In genomic region chr5:169416583-169417196, GRCh38 we compare ENCODE assay signal across 9 cellular contexts.
DNase-seq lines count a peak whose midpoint lies in the region; ATAC-seq, FAIRE-seq and TF ChIP-seq lines count a peak whose summit lies in the region.
"Had no signal": no experiment of that assay in that cellular context is flagged by ENCODE, and none has a peak within 500 bp of the region (broad histone marks: within the 10 kb centered on the region; RNA-seq: fewer than 3 reads in every experiment).

No MANE protein-coding gene starts in this region.

- no peaks in the 10 kb centered on the region for H3K79me2 ChIP-seq in astrocyte (ENCODE audit: insufficient read depth, low read length)

- no peak overlapping the region for H2AFZ ChIP-seq in astrocyte (ENCODE audit: low read depth, low read length)

- H3K9me3 Mint-ChIP-seq in astrocyte (ENCODE audit: unreplicated experiment): peaks cover 15% of the 10 kb centered on the region
- H3K9me3 Mint-ChIP-seq in T-helper 2 cell treated with Interferon-gamma antibody and Interleukin-4, amounts not matched to agents 5 μg/mL and 100 μg/mL, for 36 hours: no peaks in the 10 kb centered on the region
- H3K9me3 Mint-ChIP-seq in activated CD4-positive, alpha-beta T cell treated with anti-CD3 and anti-CD28 coated beads, Interleukin-2, amount 10 ng/mL, durations not matched to agents 24 days and 14 days: no peaks in the 10 kb centered on the region
- H3K9me3 Mint-ChIP-seq in activated T-cell treated with anti-CD3 and anti-CD28 coated beads, Interleukin-2, amount 50 U/mL, for 72 hours: no peaks in the 10 kb centered on the region

- no peak overlapping the region for H3K4me3 Mint-ChIP-seq in astrocyte (ENCODE audit: unreplicated experiment)
- H3K4me3 Mint-ChIP-seq in T-helper 2 cell treated with Interferon-gamma antibody and Interleukin-4, amounts not matched to agents 5 μg/mL and 100 μg/mL, for 36 hours: no peak overlapping the region
- H3K4me3 Mint-ChIP-seq in activated CD4-positive, alpha-beta T cell treated with anti-CD3 and anti-CD28 coated beads, Interleukin-2, amount 10 ng/mL, durations not matched to agents 24 days and 14 days: no peak overlapping the region
- H3K4me3 Mint-ChIP-seq in activated T-cell treated with anti-CD3 and anti-CD28 coated beads, Interleukin-2, amount 50 U/mL, for 72 hours: no peak overlapping the region

- peak overlapping the region; percentile 76 for H3K27ac Mint-ChIP-seq in astrocyte (ENCODE audit: unreplicated experiment)
- no peak overlapping the region for H3K27ac Mint-ChIP-seq in T-helper 2 cell treated with Interferon-gamma antibody and Interleukin-4, amounts not matched to agents 5 μg/mL and 100 μg/mL, for 36 hours
- H3K27ac Mint-ChIP-seq in activated CD4-positive, alpha-beta T cell treated with anti-CD3 and anti-CD28 coated beads, Interleukin-2, amount 10 ng/mL, durations not matched to agents 24 days and 14 days: no peak overlapping the region
- H3K27ac Mint-ChIP-seq in activated T-cell treated with anti-CD3 and anti-CD28 coated beads, Interleukin-2, amount 50 U/mL, for 72 hours: no peak overlapping the region

- no peaks in the 10 kb centered on the region for H3K27me3 Mint-ChIP-seq in astrocyte (ENCODE audit: low read depth, unreplicated experiment)
- no peaks in the 10 kb centered on the region for H3K27me3 Mint-ChIP-seq in T-helper 2 cell treated with Interferon-gamma antibody and Interleukin-4, amounts not matched to agents 5 μg/mL and 100 μg/mL, for 36 hours (ENCODE audit: low read depth)
- no peaks in the 10 kb centered on the region for H3K27me3 Mint-ChIP-seq in activated CD4-positive, alpha-beta T cell treated with anti-CD3 and anti-CD28 coated beads, Interleukin-2, amount 10 ng/mL, durations not matched to agents 24 days and 14 days
- no peaks in the 10 kb centered on the region for H3K27me3 Mint-ChIP-seq in activated T-cell treated with anti-CD3 and anti-CD28 coated beads, Interleukin-2, amount 50 U/mL, for 72 hours (ENCODE audit: low read depth)

- H3K4me1 ChIP-seq in astrocyte (ENCODE audit: insufficient read depth, low read length): peaks cover 12% of the 10 kb centered on the region

- intact Hi-C loops in activated CD4-positive, alpha-beta T cell treated with anti-CD3 and anti-CD28 coated beads, Interleukin-2, amount 10 ng/mL, durations not matched to agents 24 days and 14 days (cut with micrococcal nuclease): no loop called here

- peak overlapping the region; percentile 71 for H3K4me2 ChIP-seq in astrocyte (ENCODE audit: low read length)

- DNase-seq in astrocyte (ENCODE audit: low read depth) (peak; percentile 90), non-pigmented ciliary epithelial cell (ENCODE audit: low read depth) (peak; percentile 53)
- no peak for DNase-seq in activated CD8-positive, alpha-beta memory T cell treated with anti-CD3 and anti-CD28 coated beads for 24 hours
- DNase-seq in T-helper 2 cell treated with Interferon-gamma antibody and Interleukin-4, amounts not matched to agents 5 μg/mL and 100 μg/mL, for 36 hours (ENCODE audit: low spot score): no peak
- DNase-seq in activated CD4-positive, alpha-beta T cell treated with anti-CD3 and anti-CD28 coated beads, Interleukin-2, amount 10 ng/mL, durations not matched to agents 24 days and 14 days: no peak
- no peak for DNase-seq in activated T-cell treated with anti-CD3 and anti-CD28 coated beads, Interleukin-2, amount 50 U/mL, for 72 hours

- H3K27ac ChIP-seq in astrocyte (ENCODE audit: low read depth, low read length): no peak overlapping the region

- peaks cover 37% of the 10 kb centered on the region for H3K4me1 Mint-ChIP-seq in astrocyte (ENCODE audit: low read depth, unreplicated experiment)
- H3K4me1 Mint-ChIP-seq in T-helper 2 cell treated with Interferon-gamma antibody and Interleukin-4, amounts not matched to agents 5 μg/mL and 100 μg/mL, for 36 hours (ENCODE audit: low read depth): no peaks in the 10 kb centered on the region
- no peaks in the 10 kb centered on the region for H3K4me1 Mint-ChIP-seq in activated CD4-positive, alpha-beta T cell treated with anti-CD3 and anti-CD28 coated beads, Interleukin-2, amount 10 ng/mL, durations not matched to agents 24 days and 14 days
- H3K4me1 Mint-ChIP-seq in activated T-cell treated with anti-CD3 and anti-CD28 coated beads, Interleukin-2, amount 50 U/mL, for 72 hours (ENCODE audit: low read depth): no peaks in the 10 kb centered on the region

- no peaks in the 10 kb centered on the region for H3K9me3 ChIP-seq in astrocyte (ENCODE audit: insufficient read depth, low read depth, low read length)

- peak; percentile 95 for ATAC-seq in GM19324 (IDR thresholded peaks at IDR 0.05; ENCODE audit: low FRiP score, unreplicated experiment)
- ATAC-seq in HG03045 (IDR thresholded peaks at IDR 0.05; ENCODE audit: unreplicated experiment): peak; percentile 76
- ATAC-seq in activated T-cell treated with anti-CD3 and anti-CD28 coated beads, Interleukin-2, amount 50 U/mL, for 72 hours (replicated peaks in 1 of 2): no peak

- no peak for FAIRE-seq in astrocyte (lab: Jason Lieb, UNC)

- peak overlapping the region; percentile 15 for H3K9ac ChIP-seq in astrocyte (ENCODE audit: low read length)

- no peaks in the 10 kb centered on the region for H3K27me3 ChIP-seq in astrocyte (ENCODE audit: insufficient read depth, low read length)

- no peaks in the 10 kb centered on the region for H3K36me3 ChIP-seq in astrocyte (ENCODE audit: insufficient read depth, low read length)

- H4K20me1 ChIP-seq in astrocyte (ENCODE audit: insufficient read depth, low read length): no peaks in the 10 kb centered on the region

- no peak overlapping the region for H3K4me3 ChIP-seq in astrocyte (ENCODE audit: insufficient read depth, low read depth, low read length)
- H3K4me3 ChIP-seq: lung had no signal

- no peaks in the 10 kb centered on the region for H3K36me3 Mint-ChIP-seq in astrocyte (ENCODE audit: low read depth, unreplicated experiment)
- no peaks in the 10 kb centered on the region for H3K36me3 Mint-ChIP-seq in T-helper 2 cell treated with Interferon-gamma antibody and Interleukin-4, amounts not matched to agents 5 μg/mL and 100 μg/mL, for 36 hours (ENCODE audit: low read depth)
- no peaks in the 10 kb centered on the region for H3K36me3 Mint-ChIP-seq in activated CD4-positive, alpha-beta T cell treated with anti-CD3 and anti-CD28 coated beads, Interleukin-2, amount 10 ng/mL, durations not matched to agents 24 days and 14 days (ENCODE audit: low read depth)
- no peaks in the 10 kb centered on the region for H3K36me3 Mint-ChIP-seq in activated T-cell treated with anti-CD3 and anti-CD28 coated beads, Interleukin-2, amount 50 U/mL, for 72 hours (ENCODE audit: insufficient read depth in 2 of 2)

- TF ChIP-seq CTCF in astrocyte (IDR thresholded peaks at IDR 0.05; ENCODE audit: insufficient read depth, low read depth, low read length): no peak

Comparison
In these comparisons a context has a peak if more than half of its experiments do, and no peak if none do; other contexts are left out.
1. ATAC-seq: peak in GM19324 (single experiment) and HG03045 (single experiment); none in activated T-cell treated with anti-CD3 and anti-CD28 coated beads, Interleukin-2, amount 50 U/mL, for 72 hours (0 of 2).
2. DNase-seq: peak in astrocyte (single experiment) and non-pigmented ciliary epithelial cell (single experiment); none in activated CD8-positive, alpha-beta memory T cell treated with anti-CD3 and anti-CD28 coated beads for 24 hours (single experiment), T-helper 2 cell treated with Interferon-gamma antibody and Interleukin-4, amounts not matched to agents 5 μg/mL and 100 μg/mL, for 36 hours (single experiment), activated CD4-positive, alpha-beta T cell treated with anti-CD3 and anti-CD28 coated beads, Interleukin-2, amount 10 ng/mL, durations not matched to agents 24 days and 14 days (single experiment) and activated T-cell treated with anti-CD3 and anti-CD28 coated beads, Interleukin-2, amount 50 U/mL, for 72 hours (0 of 2).